Comparison of ENCODE assay signal across 13 cellular contexts in the genomic region with DNA sequence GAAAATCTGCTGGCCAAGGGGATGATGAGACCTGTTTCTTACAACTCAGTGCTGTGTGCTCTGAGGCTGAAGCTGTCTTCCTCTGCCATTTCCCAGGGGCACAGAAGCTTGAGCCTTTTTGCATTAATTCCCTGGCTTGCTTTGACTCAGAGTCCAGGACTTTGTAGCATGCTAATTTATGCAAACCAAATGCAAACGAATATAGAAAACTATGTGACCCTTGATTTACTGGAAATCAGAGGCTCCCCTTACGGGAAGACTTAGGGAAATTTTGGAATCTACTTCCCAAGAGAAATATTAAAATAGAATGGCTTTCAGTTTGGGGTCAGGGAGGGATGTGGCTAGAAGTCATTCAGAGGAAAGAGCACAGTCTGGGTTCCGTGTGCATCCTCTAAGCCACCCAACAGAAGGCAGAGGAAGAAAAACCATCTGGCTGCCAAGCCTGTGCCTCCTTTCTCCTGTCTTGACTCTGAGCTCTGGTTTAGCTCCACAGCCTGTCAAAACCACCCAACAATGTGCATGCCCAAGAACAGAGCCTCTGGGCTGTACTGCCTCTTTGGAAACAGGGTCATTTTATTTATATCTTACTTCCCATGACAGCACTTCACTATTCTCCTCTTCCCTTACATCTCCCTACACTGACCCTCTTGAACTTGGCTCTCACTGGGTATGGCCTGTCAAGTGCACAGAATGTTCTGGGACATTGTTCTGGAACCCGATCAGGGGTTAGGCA. TPM values are rescaled to one million over a fixed set of nuclear protein-coding genes. Genes with fewer than 3 reads are reported as not detected.
DNase-seq lines count a peak whose midpoint lies in the region; TF ChIP-seq lines count a peak whose summit lies in the region.
"Had no signal": no experiment of that assay in that cellular context is flagged by ENCODE, and none has a peak within 500 bp of the region (broad histone marks: within the 10 kb centered on the region; RNA-seq: fewer than 3 reads in every experiment).

No MANE protein-coding gene starts in this region.

- TF ChIP-seq EP300 in suprapubic skin (IDR thresholded peaks at IDR 0.05) = no peak

- H3K27ac Mint-ChIP-seq in activated naive CD4-positive, alpha-beta T cell treated with anti-CD3 and anti-CD28 coated beads for 36 hours = no peak overlapping the region

- TF ChIP-seq CTCF in KMS-11 (conservative IDR thresholded peaks at IDR 0.05; ENCODE audit: low read depth, low read length) = no peak
- TF ChIP-seq CTCF in suprapubic skin (IDR thresholded peaks at IDR 0.05) = no peak
- no peak for TF ChIP-seq CTCF in GM13976 (IDR thresholded peaks at IDR 0.05; ENCODE audit: borderline replicate concordance, control extremely low read depth, extremely low read depth, insufficient read depth, missing control alignments)

- no peaks in the 10 kb centered on the region for H4K20me1 ChIP-seq in KMS-11 (ENCODE audit: insufficient read depth)

- peak overlapping the region; percentile 81; the same call in 1 of the 2 replicates for H3K27ac ChIP-seq in KMS-11
- peak overlapping the region; percentile 36 for H3K27ac ChIP-seq in suprapubic skin

- peaks cover 2% of the 10 kb centered on the region for H3K27me3 Mint-ChIP-seq in activated naive CD4-positive, alpha-beta T cell treated with anti-CD3 and anti-CD28 coated beads for 36 hours (ENCODE audit: low read depth)

- peaks cover 6% of the 10 kb centered on the region for H3K9me3 ChIP-seq in suprapubic skin

- peaks cover 7% of the 10 kb centered on the region for H3K9me3 Mint-ChIP-seq in activated naive CD4-positive, alpha-beta T cell treated with anti-CD3 and anti-CD28 coated beads for 36 hours

- peak overlapping the region; percentile 79; the same call in 1 of the 2 replicates for H3K4me2 ChIP-seq in KMS-11

- H3K4me1 Mint-ChIP-seq in activated naive CD4-positive, alpha-beta T cell treated with anti-CD3 and anti-CD28 coated beads for 36 hours (ENCODE audit: low read depth) = peaks cover 34% of the 10 kb centered on the region

- in situ Hi-C loops in GM13976 (cut with MboI; ENCODE audit: low sequenced_read_pairs, unreplicated experiment) = no loop called here

- H3K4me3 Mint-ChIP-seq in activated naive CD4-positive, alpha-beta T cell treated with anti-CD3 and anti-CD28 coated beads for 36 hours = no peak overlapping the region
- H3K4me3 Mint-ChIP-seq: activated naive CD8-positive, alpha-beta T cell treated with anti-CD3 and anti-CD28 coated beads, Interleukin-2, amount 10 ng/mL, durations not matched to agents 7 days and 5 days had no signal

- CTCF ChIA-PET in activated naive CD4-positive, alpha-beta T cell treated with anti-CD3 and anti-CD28 coated beads for 36 hours (lab: Charles Lee) = no interaction called here

- peak overlapping the region; percentile 4; the same call in 1 of the 2 replicates for H2AFZ ChIP-seq in KMS-11 (ENCODE audit: low read depth)

- 57% methylated on average over 4 of the region's 4 CpGs for WGBS in suprapubic skin

- peaks cover 64% of the 10 kb centered on the region for H3K4me1 ChIP-seq in KMS-11 (ENCODE audit: low read depth, poor library complexity, severe bottlenecking)
- peaks cover 30% of the 10 kb centered on the region for H3K4me1 ChIP-seq in suprapubic skin

- no peak for TF ChIP-seq POLR2A in suprapubic skin (IDR thresholded peaks at IDR 0.05)

- no peaks in the 10 kb centered on the region for H3K79me2 ChIP-seq in KMS-11 (ENCODE audit: insufficient read depth, low read depth)

- peaks cover 2% of the 10 kb centered on the region for H3K36me3 Mint-ChIP-seq in activated naive CD4-positive, alpha-beta T cell treated with anti-CD3 and anti-CD28 coated beads for 36 hours (ENCODE audit: low read depth)

- no peaks in the 10 kb centered on the region for H3K36me3 ChIP-seq in KMS-11 (ENCODE audit: insufficient read depth)
- no peaks in the 10 kb centered on the region for H3K36me3 ChIP-seq in suprapubic skin

- intact Hi-C loops in activated naive CD4-positive, alpha-beta T cell treated with anti-CD3 and anti-CD28 coated beads for 36 hours (cut with micrococcal nuclease) = no loop called here

- peak overlapping the region; percentile 4; the same call in 1 of the 2 replicates for H3K9ac ChIP-seq in KMS-11

- H3K4me3 ChIP-seq in KMS-11 (IDR thresholded peaks at IDR 0.05; ENCODE audit: insufficient read depth, low read depth, low read length) = no peak overlapping the region
- no peak overlapping the region for H3K4me3 ChIP-seq in suprapubic skin
- H3K4me3 ChIP-seq: lung had no signal

- H3K27me3 ChIP-seq in KMS-11 (ENCODE audit: insufficient read depth, low read depth) (no peaks in the 10 kb centered on the region), suprapubic skin (no peaks in the 10 kb centered on the region)

- DNase-seq in astrocyte of the hippocampus (ENCODE audit: low read depth, low spot score) = peak; percentile 89
- DNase-seq in hepatic stellate cell (ENCODE audit: low spot score) = peak; percentile 59
- peak; percentile 23 to 29 for DNase-seq in suprapubic skin (ENCODE audit: low spot score in 2 of 2)
- no peak for DNase-seq in NCI-H1930 (lab: John Stamatoyannopoulos, UW)
- no peak for DNase-seq in NCI-H1417 treated with DMSO at 0.1 percent for 48 hours (lab: John Stamatoyannopoulos, UW)
- no peak for DNase-seq in activated naive CD4-positive, alpha-beta T cell treated with anti-CD3 and anti-CD28 coated beads for 36 hours
- DNase-seq in GM13976 (ENCODE audit: low spot score) = no peak
- DNase-seq: activated CD4-positive, alpha-beta T cell treated with anti-CD3 and anti-CD28 coated beads, Interleukin-2, amount 50 U/mL, for 4 hours; activated naive CD8-positive, alpha-beta T cell treated with anti-CD3 and anti-CD28 coated beads, Interleukin-2, amount 10 ng/mL, durations not matched to agents 7 days and 5 days; stimulated activated CD4-positive, alpha-beta T cell treated with anti-CD3 and anti-CD28 coated beads, Interleukin-12 subunit alpha, Interleukin-12 subunit beta, amount 100 ng/mL, for 4 hours; stimulated activated naive CD8-positive, alpha-beta T cell treated with anti-CD3 and anti-CD28 coated beads, Interleukin-15, Interleukin-2, amounts not matched to agents 100 U/mL and 50 U/mL, for 24 hours had no signal

RNA-seq across cellular contexts. Expression of gene ATF3, which starts 30.0 kb away (rescaled TPM):
- 100 to 1,000 TPM in 2 of 4 donors, 10 to 100 TPM in 2; 43.9 to 151 (median 84.1) TPM for total RNA-seq in suprapubic skin
- 10 to 100 TPM; 67.4 to 67.7 TPM for total RNA-seq in activated naive CD4-positive, alpha-beta T cell treated with anti-CD3 and anti-CD28 coated beads for 36 hours

Comparison
In these comparisons a context has a peak if more than half of its experiments do, and no peak if none do; other contexts are left out.
1. DNase-seq: peak in astrocyte of the hippocampus (single experiment), hepatic stellate cell (single experiment) and suprapubic skin (2 of 2); none in NCI-H1930 (0 of 2), NCI-H1417 treated with DMSO at 0.1 percent for 48 hours (single experiment), activated naive CD4-positive, alpha-beta T cell treated with anti-CD3 and anti-CD28 coated beads for 36 hours (single experiment) and GM13976 (single experiment).